Comparison of ENCODE assay signal across 33 cellular contexts in genomic region chr5:126967808-126968466, GRCh38.
DNase-seq lines count a peak whose midpoint lies in the region; ATAC-seq, FAIRE-seq and TF ChIP-seq lines count a peak whose summit lies in the region.
"Had no signal": no experiment of that assay in that cellular context is flagged by ENCODE, and none has a peak within 500 bp of the region (broad histone marks: within the 10 kb centered on the region; RNA-seq: fewer than 3 reads in every experiment).

No MANE protein-coding gene starts in this region.

- H3K36me3 ChIP-seq in OCI-LY7 (ENCODE audit: insufficient read depth, low read length) = no peaks in the 10 kb centered on the region
- H3K36me3 ChIP-seq in hepatocyte (replicated peaks; ENCODE audit: insufficient read depth, low read depth) = no peaks in the 10 kb centered on the region
- H3K36me3 ChIP-seq: esophagus muscularis mucosa had no signal

- H3K9me2 ChIP-seq in OCI-LY7 (ENCODE audit: insufficient read depth, low read length) = no peaks in the 10 kb centered on the region
- H3K9me2 ChIP-seq in hepatocyte (replicated peaks; ENCODE audit: insufficient read depth) = no peaks in the 10 kb centered on the region

- CTCF ChIA-PET in OCI-LY7 (lab: Charles Lee; ENCODE audit: unreplicated experiment) = no interaction called here

- H3K4me1 Mint-ChIP-seq in mesothelial cell of epicardium = peaks cover 16% of the 10 kb centered on the region
- H3K4me1 Mint-ChIP-seq: neural crest cell had no signal

- no peak overlapping the region for H3K4me3 Mint-ChIP-seq in mesothelial cell of epicardium
- H3K4me3 Mint-ChIP-seq: activated CD4-positive, alpha-beta memory T cell treated with anti-CD3 and anti-CD28 coated beads, Interleukin-2, amount 10 ng/mL, durations not matched to agents 7 days and 5 days; activated T-helper 17 cell treated with anti-CD3 and anti-CD28 coated beads, Interleukin-2, amount 50 U/mL, for 72 hours; CD8-positive, alpha-beta T cell; effector memory CD8-positive, alpha-beta T cell; HFFc6; immature natural killer cell; neural crest cell; type B pancreatic cell had no signal

- TF ChIP-seq POLR2A in GM12891 (IDR thresholded peaks at IDR 0.05; ENCODE audit: low read depth, low read length) = no peak

- H3K4me2 ChIP-seq in OCI-LY7 (ENCODE audit: low read length) = peak overlapping the region; percentile 66; the same call in 1 of the 2 replicates
- H3K4me2 ChIP-seq in hepatocyte = no peak overlapping the region

- peaks cover 7% of the 10 kb centered on the region for H3K9me3 Mint-ChIP-seq in mesothelial cell of epicardium
- H3K9me3 Mint-ChIP-seq: activated CD4-positive, alpha-beta memory T cell treated with anti-CD3 and anti-CD28 coated beads, Interleukin-2, amount 10 ng/mL, durations not matched to agents 7 days and 5 days; activated T-helper 17 cell treated with anti-CD3 and anti-CD28 coated beads, Interleukin-2, amount 50 U/mL, for 72 hours; CD8-positive, alpha-beta T cell; effector memory CD8-positive, alpha-beta T cell; HFFc6; immature natural killer cell; neural crest cell; type B pancreatic cell had no signal

- H2AFZ ChIP-seq in OCI-LY7 (ENCODE audit: low read length) (no peak overlapping the region), hepatocyte (no peak overlapping the region)

- DNase-seq in GM12891 (ENCODE audit: insufficient read length, low spot score) = no peak
- no peak for DNase-seq in OCI-LY7 (ENCODE audit: low spot score)
- DNase-seq in astrocyte of the hippocampus (ENCODE audit: low read depth, low spot score) = peak; percentile 24
- no peak for DNase-seq in hepatocyte (ENCODE audit: low spot score)
- no peak for DNase-seq in SKM-1 (lab: John Stamatoyannopoulos, UW; ENCODE audit: unreplicated experiment)
- DNase-seq in mesothelial cell of epicardium (ENCODE audit: low spot score in 2 of 2, unreplicated experiment in 2 of 2) = no peak
- DNase-seq: activated CD4-positive, alpha-beta memory T cell treated with anti-CD3 and anti-CD28 coated beads, Interleukin-2, amount 10 ng/mL, durations not matched to agents 7 days and 5 days; activated CD4-positive, alpha-beta T cell treated with anti-CD3 and anti-CD28 coated beads for 1 hour; activated CD8-positive, alpha-beta memory T cell treated with anti-CD3 and anti-CD28 coated beads, Interleukin-2, amount 50 U/mL, for 48 hours; activated naive CD4-positive, alpha-beta T cell treated with anti-CD3 and anti-CD28 coated beads, Interleukin-2, amount 50 U/mL, for 16 hours; anterior cingulate cortex; CD8-positive, alpha-beta T cell; cortex of kidney; DMS153; effector memory CD8-positive, alpha-beta T cell; HFFc6; hypothalamus; immature natural killer cell; NCI-H1092; NCI-H187; NCI-H2171 treated with DMSO at 0.1 percent for 48 hours; NCI-H526 treated with DMSO at 0.1 percent for 48 hours; right cardiac atrium; stimulated activated CD4-positive, alpha-beta T cell treated with anti-CD3 and anti-CD28 coated beads, Interleukin-4, amount 100 ng/mL, for 1 hour; substantia nigra; T-helper 1 cell had no signal

- H3K4me3 ChIP-seq in OCI-LY7 (ENCODE audit: low read depth, low read length, poor library complexity, severe bottlenecking) = no peak overlapping the region
- no peak overlapping the region for H3K4me3 ChIP-seq in hepatocyte
- H3K4me3 ChIP-seq: esophagus muscularis mucosa had no signal

- peaks cover 63% of the 10 kb centered on the region for H3K4me1 ChIP-seq in OCI-LY7 (ENCODE audit: insufficient read depth, low read length, poor library complexity, severe bottlenecking)
- no peaks in the 10 kb centered on the region for H3K4me1 ChIP-seq in hepatocyte (ENCODE audit: insufficient read depth)

- no peak for FAIRE-seq in GM12891 (lab: Jason Lieb, UNC)
- FAIRE-seq: G401.6, RCC 7860 had no signal

- intact Hi-C loops in OCI-LY7 (cut with micrococcal nuclease; ENCODE audit: unreplicated experiment) = no loop called here

- H3K27me3 Mint-ChIP-seq in mesothelial cell of epicardium (ENCODE audit: low read depth) = no peaks in the 10 kb centered on the region
- H3K27me3 Mint-ChIP-seq: activated T-helper 17 cell treated with anti-CD3 and anti-CD28 coated beads, Interleukin-2, amount 50 U/mL, for 72 hours; effector memory CD8-positive, alpha-beta T cell; type B pancreatic cell had no signal

- H4K20me1 ChIP-seq in OCI-LY7 (ENCODE audit: insufficient read depth, low read length) (no peaks in the 10 kb centered on the region), hepatocyte (ENCODE audit: insufficient read depth, poor library complexity, severe bottlenecking) (no peaks in the 10 kb centered on the region)

- H3K36me3 Mint-ChIP-seq in mesothelial cell of epicardium = no peaks in the 10 kb centered on the region
- H3K36me3 Mint-ChIP-seq: CD8-positive, alpha-beta T cell; type B pancreatic cell had no signal

- 86% methylated on average over 2 of the region's 2 CpGs for WGBS in hepatocyte (ENCODE audit: low lambda C conversion rate, missing lambda C conversion rate)

- TF ChIP-seq CTCF in OCI-LY7 (conservative IDR thresholded peaks at IDR 0.05; ENCODE audit: low read length) (no peak), hepatocyte (IDR thresholded peaks at IDR 0.05; ENCODE audit: poor library complexity) (no peak), mesothelial cell of epicardium (IDR thresholded peaks at IDR 0.05; ENCODE audit: unreplicated experiment) (no peak)

- POLR2A ChIA-PET in OCI-LY7 (lab: Charles Lee) = interaction anchor here (1.0 to 1.6 kb wide), 3 partner anchors 10 to 59 kb away, joined by 3 to 6 read pairs (median 4); no protein-coding TSS in a partner anchor

- ATAC-seq in GM21515 (IDR thresholded peaks at IDR 0.05; ENCODE audit: unreplicated experiment) = no peak
- ATAC-seq: activated T-helper 17 cell treated with anti-CD3 and anti-CD28 coated beads, Interleukin-2, amount 50 U/mL, for 72 hours; CD8-positive, alpha-beta T cell; effector memory CD8-positive, alpha-beta T cell; right cardiac atrium had no signal

- H3K27ac ChIP-seq in OCI-LY7 (ENCODE audit: low read depth, low read length, poor library complexity, severe bottlenecking) (peak overlapping the region; percentile 90), hepatocyte (no peak overlapping the region)
- H3K27ac ChIP-seq: esophagus muscularis mucosa had no signal

- no TSS peak for BruUV-seq in OCI-LY7 (replicated peaks; lab: Mats Ljungman, UMichigan)

- H3K79me2 ChIP-seq in OCI-LY7 (ENCODE audit: insufficient read depth, low read depth, low read length) = peaks cover 22% of the 10 kb centered on the region; the same call in 1 of the 2 replicates
- H3K79me2 ChIP-seq in hepatocyte = no peaks in the 10 kb centered on the region

- H3K9me3 ChIP-seq in OCI-LY7 (ENCODE audit: low read length) = 0 out of 2 replicates have a peak, but pooled peaks cover 8% of the 10 kb centered on the region
- H3K9me3 ChIP-seq in hepatocyte (ENCODE audit: low read depth) = no peaks in the 10 kb centered on the region
- H3K9me3 ChIP-seq: esophagus muscularis mucosa had no signal

- no peak overlapping the region for H3K27ac Mint-ChIP-seq in mesothelial cell of epicardium
- H3K27ac Mint-ChIP-seq: activated CD4-positive, alpha-beta memory T cell treated with anti-CD3 and anti-CD28 coated beads, Interleukin-2, amount 10 ng/mL, durations not matched to agents 7 days and 5 days; activated T-helper 17 cell treated with anti-CD3 and anti-CD28 coated beads, Interleukin-2, amount 50 U/mL, for 72 hours; CD8-positive, alpha-beta T cell; effector memory CD8-positive, alpha-beta T cell; HFFc6; type B pancreatic cell had no signal

- H3K27me3 ChIP-seq in hepatocyte = no peaks in the 10 kb centered on the region
- H3K27me3 ChIP-seq: esophagus muscularis mucosa had no signal

TF ChIP-seq in GM12891, 5 proteins besides CTCF, POLR2A, EP300 and RAD21:
- TF ChIP-seq SPI1 (IDR thresholded peaks at IDR 0.05; ENCODE audit: low read depth, low read length) = peak; percentile 40
- no peak for TF ChIP-seq POLR2AphosphoS5 (IDR thresholded peaks at IDR 0.05; ENCODE audit: low read depth, low read length)
